27 cellular contexts compared by ENCODE assay signal in genomic region chr15:28271697-28272250, GRCh38.
"Had no signal": no experiment of that assay in that cellular context is flagged by ENCODE, and none has a peak within 500 bp of the region (broad histone marks: within the 10 kb centered on the region; RNA-seq: fewer than 3 reads in every experiment).

No MANE protein-coding gene starts in this region.

- DNase-seq: activated CD4-positive, alpha-beta T cell treated with anti-CD3 and anti-CD28 coated beads, Interleukin-2, amount 10 ng/mL, durations not matched to agents 24 days and 14 days; activated CD4-positive, alpha-beta T cell treated with anti-CD3 and anti-CD28 coated beads, Interleukin-2, amount 50 U/mL, for 4 hours; activated CD8-positive, alpha-beta T cell treated with anti-CD3 and anti-CD28 coated beads for 36 hours; activated gamma-delta T cell; activated naive CD4-positive, alpha-beta T cell treated with Interleukin-2 at 50 U/mL for 16 hours; activated naive CD8-positive, alpha-beta T cell treated with anti-CD3 and anti-CD28 coated beads, Interleukin-2, amount 10 ng/mL, durations not matched to agents 7 days and 5 days; activated T-cell treated with anti-CD3 and anti-CD28 coated beads, Interleukin-2, amount 50 U/mL, for 1 hour; activated T-cell treated with anti-CD3 and anti-CD28 coated beads, Interleukin-2, amount 50 U/mL, for 72 hours; amygdala; Karpas-422; KBM-7; NCI-H1105; NCI-H1417 treated with DMSO at 0.1 percent for 48 hours; NCI-H1694; NCI-H1930; NCI-H2081 treated with DMSO at 0.1 percent for 48 hours; NCI-H345; NCI-H524 treated with DMSO at 0.1 percent for 48 hours; PC-3; Peyer's patch; RPMI8226; SHP77 treated with DMSO at 0.1 percent for 48 hours; SK-N-SH had no signal

- H3K4me3 ChIP-seq: ascending aorta, Peyer's patch, SJSA1 had no signal

- FAIRE-seq: TTC549 had no signal

- ATAC-seq: activated CD8-positive, alpha-beta T cell treated with anti-CD3 and anti-CD28 coated beads for 36 hours; activated T-cell treated with anti-CD3 and anti-CD28 coated beads, Interleukin-2, amount 50 U/mL, for 72 hours; activated T-helper 17 cell treated with anti-CD3 and anti-CD28 coated beads, Interleukin-2, amount 50 U/mL, for 72 hours; PC-3 had no signal
